Comparison of ENCODE assay signal across 11 cellular contexts in the genomic region with DNA sequence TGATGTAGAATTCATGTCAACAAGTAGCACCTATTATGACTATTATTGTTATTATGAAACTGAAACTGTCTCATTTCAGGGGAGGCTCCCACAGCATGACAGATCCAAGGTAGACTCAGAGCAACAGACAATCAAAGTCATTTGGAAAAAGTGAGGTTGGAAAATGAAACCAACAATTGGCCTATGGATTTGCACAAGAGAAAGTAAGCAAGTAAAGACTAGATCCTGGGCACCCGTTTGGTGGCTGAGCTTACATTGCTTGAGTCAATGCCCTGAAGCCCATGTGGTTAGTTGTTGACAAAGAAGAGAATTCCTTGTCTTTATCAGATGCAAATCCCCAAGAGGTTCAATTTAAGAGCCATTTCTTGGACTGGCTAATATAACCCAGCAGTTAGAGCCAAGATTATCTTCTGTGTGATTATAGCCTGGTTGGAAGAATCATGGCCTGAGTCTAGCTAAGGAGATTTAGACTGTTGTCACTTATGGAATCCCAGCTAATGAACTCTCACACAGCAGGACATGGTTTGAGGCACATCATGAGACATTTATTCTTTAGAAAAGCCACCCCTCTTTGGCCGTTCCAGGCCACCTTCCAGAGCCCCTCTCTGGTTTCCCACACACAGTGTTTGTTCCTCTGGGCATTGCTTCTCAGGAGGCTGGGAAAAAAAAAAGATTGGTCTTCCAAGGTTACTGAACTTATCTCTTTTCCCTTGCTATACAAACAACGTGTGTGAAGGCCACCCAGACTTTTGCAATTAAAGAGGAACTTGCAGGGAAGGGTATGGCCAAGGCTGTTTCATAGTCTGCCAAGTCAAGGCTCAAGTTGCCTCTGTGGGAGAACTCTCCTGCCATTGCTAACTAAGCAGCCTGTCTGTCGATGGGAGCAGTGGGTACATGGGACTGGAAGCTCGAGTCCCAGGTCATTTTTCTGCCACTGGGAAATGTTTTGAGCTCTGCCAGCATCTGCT.
DNase-seq lines count a peak whose midpoint lies in the region; ATAC-seq and TF ChIP-seq lines count a peak whose summit lies in the region.
"Had no signal": no experiment of that assay in that cellular context is flagged by ENCODE, and none has a peak within 500 bp of the region (broad histone marks: within the 10 kb centered on the region; RNA-seq: fewer than 3 reads in every experiment).

No MANE protein-coding gene starts in this region.

- no peak for TF ChIP-seq POLR2A in Peyer's patch (IDR thresholded peaks at IDR 0.05)

- H3K9me2 ChIP-seq in Loucy (replicated peaks; ENCODE audit: low read depth, low read length) = no peaks in the 10 kb centered on the region

- H3K27ac ChIP-seq in naive thymus-derived CD4-positive, alpha-beta T cell (ENCODE audit: low read depth, low read length) = no peak overlapping the region
- no peak overlapping the region for H3K27ac ChIP-seq in osteoblast (ENCODE audit: low read depth, low read length)
- H3K27ac ChIP-seq in Peyer's patch = no peak overlapping the region
- H3K27ac ChIP-seq: heart left ventricle had no signal

- intact Hi-C loops in naive thymus-derived CD4-positive, alpha-beta T cell (cut with micrococcal nuclease) = no loop called here

- H3K27me3 Mint-ChIP-seq in WTC11 (ENCODE audit: low read depth) = no peaks in the 10 kb centered on the region; the same call in 1 of the 2 replicates
- peaks cover 2 to 29% (median 17%) of the 10 kb centered on the region in 5 donors for H3K27me3 Mint-ChIP-seq in naive thymus-derived CD4-positive, alpha-beta T cell

- H3K36me3 Mint-ChIP-seq in WTC11 = no peaks in the 10 kb centered on the region
- H3K36me3 Mint-ChIP-seq in naive thymus-derived CD4-positive, alpha-beta T cell = no peaks in the 10 kb centered on the region

- no peak overlapping the region for H3K4me3 ChIP-seq in Loucy (ENCODE audit: low read length, poor library complexity, severe bottlenecking)
- H3K4me3 ChIP-seq in naive thymus-derived CD4-positive, alpha-beta T cell (ENCODE audit: low read length) = no peak overlapping the region
- H3K4me3 ChIP-seq in osteoblast (ENCODE audit: insufficient read depth, low read length) = no peak overlapping the region
- no peak overlapping the region for H3K4me3 ChIP-seq in Peyer's patch
- H3K4me3 ChIP-seq: HAP-1, heart left ventricle had no signal

- H3K4me1 ChIP-seq in Loucy (ENCODE audit: insufficient read depth, low read length, poor library complexity, severe bottlenecking) = peaks cover 41% of the 10 kb centered on the region
- no peaks in the 10 kb centered on the region for H3K4me1 ChIP-seq in naive thymus-derived CD4-positive, alpha-beta T cell (ENCODE audit: control insufficient read depth in 2 of 2, insufficient read depth in 2 of 2, low read length in 2 of 2)
- peaks cover 12% of the 10 kb centered on the region for H3K4me1 ChIP-seq in osteoblast (ENCODE audit: insufficient read depth, low read length)
- H3K4me1 ChIP-seq in Peyer's patch = peaks cover 0 to 3% (median 0%) of the 10 kb centered on the region in 4 donors
- H3K4me1 ChIP-seq: HAP-1 had no signal

- H3K9ac ChIP-seq in Loucy (ENCODE audit: low read depth, low read length, poor library complexity, severe bottlenecking) = no peak overlapping the region

- no peaks in the 10 kb centered on the region for H3K9me3 Mint-ChIP-seq in WTC11
- H3K9me3 Mint-ChIP-seq in naive thymus-derived CD4-positive, alpha-beta T cell = no peaks in the 10 kb centered on the region
- H3K9me3 Mint-ChIP-seq: central memory CD8-positive, alpha-beta T cell had no signal

- peak; percentile 71 for DNase-seq in Daoy (ENCODE audit: low read depth)
- no peak for DNase-seq in WTC11 (ENCODE audit: low spot score)
- DNase-seq in naive thymus-derived CD4-positive, alpha-beta T cell = no peak
- no peak for DNase-seq in osteoblast (ENCODE audit: insufficient read length, low spot score, missing footprints)
- no peak for DNase-seq in HCEC 1CT
- DNase-seq in Peyer's patch = no peak
- DNase-seq in NCI-H1105 treated with DMSO at 0.1 percent for 48 hours (lab: John Stamatoyannopoulos, UW) = no peak
- DNase-seq: heart left ventricle had no signal

- no peaks in the 10 kb centered on the region for H3K79me2 ChIP-seq in Loucy (ENCODE audit: insufficient read depth, low read length)
- no peaks in the 10 kb centered on the region for H3K79me2 ChIP-seq in osteoblast (ENCODE audit: insufficient read depth, low read length)

- POLR2A ChIA-PET in WTC11 (lab: Charles Lee) = no interaction called here
- POLR2A ChIA-PET in naive thymus-derived CD4-positive, alpha-beta T cell (lab: Charles Lee) = no interaction called here

- H3K4me1 Mint-ChIP-seq in WTC11 = peaks cover 16% of the 10 kb centered on the region
- peaks cover 0 to 3% (median 0%) of the 10 kb centered on the region in 7 donors for H3K4me1 Mint-ChIP-seq in naive thymus-derived CD4-positive, alpha-beta T cell
- H3K4me1 Mint-ChIP-seq: central memory CD8-positive, alpha-beta T cell had no signal

- H3K27ac Mint-ChIP-seq in WTC11 = no peak overlapping the region
- H3K27ac Mint-ChIP-seq in naive thymus-derived CD4-positive, alpha-beta T cell = no peak overlapping the region

- H2AFZ ChIP-seq in Loucy (ENCODE audit: low read length) = no peak overlapping the region
- no peak overlapping the region for H2AFZ ChIP-seq in osteoblast (ENCODE audit: low read length)

- H3K4me3 Mint-ChIP-seq in WTC11 = no peak overlapping the region
- no peak overlapping the region for H3K4me3 Mint-ChIP-seq in naive thymus-derived CD4-positive, alpha-beta T cell
- H3K4me3 Mint-ChIP-seq: central memory CD8-positive, alpha-beta T cell had no signal

- no peaks in the 10 kb centered on the region for H3K27me3 ChIP-seq in Loucy (ENCODE audit: insufficient read depth, low read length, poor library complexity, severe bottlenecking)
- H3K27me3 ChIP-seq in naive thymus-derived CD4-positive, alpha-beta T cell (ENCODE audit: control insufficient read depth in 2 of 2, insufficient read depth in 2 of 2, low read length in 2 of 2) = peaks cover 0 to 6% of the 10 kb centered on the region in 2 donors
- no peaks in the 10 kb centered on the region for H3K27me3 ChIP-seq in osteoblast (ENCODE audit: insufficient read depth, low read length)
- H3K27me3 ChIP-seq in Peyer's patch = no peaks in the 10 kb centered on the region
- H3K27me3 ChIP-seq: heart left ventricle had no signal

- H3F3A ChIP-seq in Loucy (ENCODE audit: low read depth) = no peaks in the 10 kb centered on the region

- H3K4me2 ChIP-seq in Loucy (ENCODE audit: low read depth, low read length, poor library complexity, severe bottlenecking) (peak overlapping the region; percentile 14), osteoblast (ENCODE audit: insufficient read depth, low read length) (no peak overlapping the region)

- peak; percentile 16; the same call in 1 of the 2 replicates for ATAC-seq in WTC11
- peak; percentile 44 for ATAC-seq in naive thymus-derived CD4-positive, alpha-beta T cell
- ATAC-seq: heart left ventricle had no signal

- TF ChIP-seq CTCF in Loucy (conservative IDR thresholded peaks at IDR 0.05; ENCODE audit: low read length) (no peak), WTC11 (IDR thresholded peaks at IDR 0.05) (no peak), osteoblast (IDR thresholded peaks at IDR 0.05; ENCODE audit: extremely low read depth, low read depth, low read length) (no peak), Peyer's patch (IDR thresholded peaks at IDR 0.05) (no peak)

- H3K36me3 ChIP-seq in Loucy (ENCODE audit: insufficient read depth, low read length) (no peaks in the 10 kb centered on the region), osteoblast (ENCODE audit: insufficient read depth, low read length) (no peaks in the 10 kb centered on the region), Peyer's patch (no peaks in the 10 kb centered on the region)
- no peaks in the 10 kb centered on the region for H3K36me3 ChIP-seq in naive thymus-derived CD4-positive, alpha-beta T cell (ENCODE audit: control insufficient read depth in 2 of 3, insufficient read depth in 3 of 3, low read length in 3 of 3)
- H3K36me3 ChIP-seq: HAP-1, heart left ventricle had no signal

- H4K20me1 ChIP-seq in Loucy (ENCODE audit: insufficient read depth, low read length, poor library complexity, severe bottlenecking) (no peaks in the 10 kb centered on the region), osteoblast (ENCODE audit: insufficient read depth, low read length) (no peaks in the 10 kb centered on the region)

- H3K9me3 ChIP-seq in Loucy (ENCODE audit: insufficient read depth, low read depth, low read length) (no peaks in the 10 kb centered on the region), osteoblast (ENCODE audit: low read depth, low read length) (no peaks in the 10 kb centered on the region), Peyer's patch (no peaks in the 10 kb centered on the region)
- H3K9me3 ChIP-seq in naive thymus-derived CD4-positive, alpha-beta T cell (ENCODE audit: control insufficient read depth in 2 of 3, low read length in 3 of 3) = no peaks in the 10 kb centered on the region
- H3K9me3 ChIP-seq: HAP-1, heart left ventricle had no signal

- CTCF ChIA-PET in WTC11 (lab: Charles Lee) = no interaction called here
- CTCF ChIA-PET in naive thymus-derived CD4-positive, alpha-beta T cell (lab: Charles Lee) = no interaction called here

TF ChIP-seq in WTC11, 78 proteins besides CTCF, POLR2A, EP300 and RAD21 (continues in another document):
- TF ChIP-seq, protein P1, sequence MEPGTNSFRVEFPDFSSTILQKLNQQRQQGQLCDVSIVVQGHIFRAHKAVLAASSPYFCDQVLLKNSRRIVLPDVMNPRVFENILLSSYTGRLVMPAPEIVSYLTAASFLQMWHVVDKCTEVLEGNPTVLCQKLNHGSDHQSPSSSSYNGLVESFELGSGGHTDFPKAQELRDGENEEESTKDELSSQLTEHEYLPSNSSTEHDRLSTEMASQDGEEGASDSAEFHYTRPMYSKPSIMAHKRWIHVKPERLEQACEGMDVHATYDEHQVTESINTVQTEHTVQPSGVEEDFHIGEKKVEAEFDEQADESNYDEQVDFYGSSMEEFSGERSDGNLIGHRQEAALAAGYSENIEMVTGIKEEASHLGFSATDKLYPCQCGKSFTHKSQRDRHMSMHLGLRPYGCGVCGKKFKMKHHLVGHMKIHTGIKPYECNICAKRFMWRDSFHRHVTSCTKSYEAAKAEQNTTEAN (CRISPR knock-in tag; IDR thresholded peaks at IDR 0.05) = no peak
- TF ChIP-seq, protein P2, sequence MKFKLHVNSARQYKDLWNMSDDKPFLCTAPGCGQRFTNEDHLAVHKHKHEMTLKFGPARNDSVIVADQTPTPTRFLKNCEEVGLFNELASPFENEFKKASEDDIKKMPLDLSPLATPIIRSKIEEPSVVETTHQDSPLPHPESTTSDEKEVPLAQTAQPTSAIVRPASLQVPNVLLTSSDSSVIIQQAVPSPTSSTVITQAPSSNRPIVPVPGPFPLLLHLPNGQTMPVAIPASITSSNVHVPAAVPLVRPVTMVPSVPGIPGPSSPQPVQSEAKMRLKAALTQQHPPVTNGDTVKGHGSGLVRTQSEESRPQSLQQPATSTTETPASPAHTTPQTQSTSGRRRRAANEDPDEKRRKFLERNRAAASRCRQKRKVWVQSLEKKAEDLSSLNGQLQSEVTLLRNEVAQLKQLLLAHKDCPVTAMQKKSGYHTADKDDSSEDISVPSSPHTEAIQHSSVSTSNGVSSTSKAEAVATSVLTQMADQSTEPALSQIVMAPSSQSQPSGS (CRISPR knock-in tag; IDR thresholded peaks at IDR 0.05; ENCODE audit: borderline replicate concordance, low read depth) = no peak
